Comparison of ENCODE assay signal across 32 cellular contexts in the genomic region with DNA sequence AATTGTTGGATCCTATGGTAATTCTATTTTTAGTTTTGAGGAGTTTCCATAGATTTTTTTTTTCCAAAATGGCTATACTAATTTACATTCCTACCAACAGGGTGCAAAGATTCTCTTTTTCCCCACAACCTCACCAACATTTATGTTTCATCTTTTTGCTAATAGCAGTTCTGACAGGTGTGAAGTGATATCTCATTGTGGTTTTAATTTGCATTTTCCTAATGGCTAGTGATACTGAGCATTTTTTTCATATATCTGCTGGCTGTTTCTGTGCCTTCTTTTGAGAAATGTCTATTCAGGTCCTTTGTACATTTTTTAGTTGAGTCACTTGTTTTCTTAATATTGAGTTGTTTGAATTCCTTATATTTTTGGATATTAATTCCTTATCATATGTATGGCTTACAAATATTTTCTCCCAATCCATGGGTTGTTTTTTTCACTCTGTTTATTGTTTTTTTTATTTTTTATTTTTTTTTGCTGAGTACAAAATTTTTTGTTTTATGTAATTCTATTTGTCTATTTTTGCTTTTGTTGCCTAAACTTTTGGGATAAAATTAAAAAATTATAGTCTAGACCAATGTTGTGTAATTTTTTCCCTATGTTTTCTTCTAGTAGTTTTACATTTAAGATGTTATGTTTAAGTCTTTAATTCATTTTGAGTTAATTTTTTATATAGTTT.
"Had no signal": no experiment of that assay in that cellular context is flagged by ENCODE, and none has a peak within 500 bp of the region (broad histone marks: within the 10 kb centered on the region; RNA-seq: fewer than 3 reads in every experiment).

No MANE protein-coding gene starts in this region.

- H2AFZ ChIP-seq: PC-9 had no signal

- H3K4me1 Mint-ChIP-seq: activated CD4-positive, alpha-beta T cell treated with anti-CD3 and anti-CD28 coated beads, Interleukin-2, amount 10 ng/mL, durations not matched to agents 24 days and 14 days; activated naive CD4-positive, alpha-beta T cell treated with anti-CD3 and anti-CD28 coated beads, Interleukin-2, amount 50 U/mL, for 24 hours; activated naive CD8-positive, alpha-beta T cell treated with anti-CD3 and anti-CD28 coated beads, Interleukin-2, amount 10 ng/mL, durations not matched to agents 7 days and 5 days; central memory CD8-positive, alpha-beta T cell had no signal

- H3K36me3 ChIP-seq: ascending aorta, cardiac muscle cell, MG63, WERI-Rb-1 had no signal

- H3K4me3 Mint-ChIP-seq: activated CD4-positive, alpha-beta T cell treated with anti-CD3 and anti-CD28 coated beads, Interleukin-2, amount 10 ng/mL, durations not matched to agents 24 days and 14 days; activated CD8-positive, alpha-beta T cell treated with anti-CD3 and anti-CD28 coated beads for 36 hours; activated naive CD4-positive, alpha-beta T cell treated with anti-CD3 and anti-CD28 coated beads, Interleukin-2, amount 50 U/mL, for 24 hours; activated naive CD8-positive, alpha-beta T cell treated with anti-CD3 and anti-CD28 coated beads, Interleukin-2, amount 10 ng/mL, durations not matched to agents 7 days and 5 days; central memory CD8-positive, alpha-beta T cell had no signal

- H3K4me3 ChIP-seq: ascending aorta, cardiac muscle cell, MG63, PC-9, SK-N-MC had no signal

- H3K9me3 ChIP-seq: ascending aorta had no signal

- DNase-seq: activated CD4-positive, alpha-beta T cell treated with anti-CD3 and anti-CD28 coated beads, Interleukin-2, amount 10 ng/mL, durations not matched to agents 24 days and 14 days; activated CD4-positive, alpha-beta T cell treated with anti-CD3 and anti-CD28 coated beads, Interleukin-2, amount 50 U/mL, for 4 hours; activated CD4-positive, CD25-positive, alpha-beta regulatory T cell; activated CD8-positive, alpha-beta T cell treated with anti-CD3 and anti-CD28 coated beads for 36 hours; activated gamma-delta T cell; activated naive CD4-positive, alpha-beta T cell treated with Interleukin-2 at 50 U/mL for 16 hours; activated naive CD8-positive, alpha-beta T cell treated with anti-CD3 and anti-CD28 coated beads, Interleukin-2, amount 10 ng/mL, durations not matched to agents 7 days and 5 days; activated T-cell treated with anti-CD3 and anti-CD28 coated beads, Interleukin-2, amount 50 U/mL, for 1 hour; amygdala; Kasumi-1; MG63; MV-4-11; NCI-H1092; NCI-H1436 treated with DMSO at 0.1 percent for 48 hours; NCI-H1694 treated with DMSO at 0.1 percent for 48 hours; NCI-H2029; NCI-H2107; NCI-H2171; NCI-H510A; NCI-H526; NCI-H748 treated with DMSO at 0.1 percent for 48 hours; PC-9; Right ventricle myocardium superior; T1000; WERI-Rb-1 had no signal

- H3K36me3 Mint-ChIP-seq: activated naive CD8-positive, alpha-beta T cell treated with anti-CD3 and anti-CD28 coated beads, Interleukin-2, amount 10 ng/mL, durations not matched to agents 7 days and 5 days had no signal

- H3K27ac ChIP-seq: ascending aorta, cardiac muscle cell, PC-9, SK-N-MC, WERI-Rb-1 had no signal

- FAIRE-seq: RCC 7860 had no signal

- H3K27ac Mint-ChIP-seq: activated CD4-positive, alpha-beta T cell treated with anti-CD3 and anti-CD28 coated beads, Interleukin-2, amount 10 ng/mL, durations not matched to agents 24 days and 14 days; activated CD8-positive, alpha-beta T cell treated with anti-CD3 and anti-CD28 coated beads for 36 hours; activated naive CD4-positive, alpha-beta T cell treated with anti-CD3 and anti-CD28 coated beads, Interleukin-2, amount 50 U/mL, for 24 hours; activated naive CD8-positive, alpha-beta T cell treated with anti-CD3 and anti-CD28 coated beads, Interleukin-2, amount 10 ng/mL, durations not matched to agents 7 days and 5 days; activated T-helper 2 cell treated with anti-CD3 and anti-CD28 coated beads, Interferon-gamma antibody, Interleukin-2, Interleukin-4, amounts not matched to agents 10 μg/mL and 5 μg/mL and 100 μg/mL, durations not matched to agents 14 hours and 24 hours and 36 hours had no signal

- H3K27me3 ChIP-seq: ascending aorta, cardiac muscle cell had no signal

- ATAC-seq: activated CD8-positive, alpha-beta T cell treated with anti-CD3 and anti-CD28 coated beads for 36 hours had no signal

- H3K9me3 Mint-ChIP-seq: activated CD4-positive, alpha-beta T cell treated with anti-CD3 and anti-CD28 coated beads, Interleukin-2, amount 10 ng/mL, durations not matched to agents 24 days and 14 days; activated CD8-positive, alpha-beta T cell treated with anti-CD3 and anti-CD28 coated beads for 36 hours; activated naive CD8-positive, alpha-beta T cell treated with anti-CD3 and anti-CD28 coated beads, Interleukin-2, amount 10 ng/mL, durations not matched to agents 7 days and 5 days; activated T-helper 2 cell treated with anti-CD3 and anti-CD28 coated beads, Interferon-gamma antibody, Interleukin-2, Interleukin-4, amounts not matched to agents 10 μg/mL and 5 μg/mL and 100 μg/mL, durations not matched to agents 14 hours and 24 hours and 36 hours had no signal

- H3K4me1 ChIP-seq: ascending aorta had no signal

- H3K4me2 ChIP-seq: PC-9 had no signal
